ENCODE assay signal across 10 cellular contexts in genomic region chr7:82507976-82508677, GRCh38.
A peak's percentile ranks its signal among the peaks of the same experiment; 100 is the strongest.
DNase-seq lines count a peak whose midpoint lies in the region; ATAC-seq and TF ChIP-seq lines count a peak whose summit lies in the region.
"Had no signal": no experiment of that assay in that cellular context is flagged by ENCODE, and none has a peak within 500 bp of the region (broad histone marks: within the 10 kb centered on the region; RNA-seq: fewer than 3 reads in every experiment).

No MANE protein-coding gene starts in this region.

- intact Hi-C loops in esophagus squamous epithelium (cut with DNase I) = no loop called here
- intact Hi-C loops in psoas muscle (cut with DNase I) = no loop called here

- POLR2A ChIA-PET in HEK293 (lab: Yijun Ruan, JAX) = no interaction called here

- H3K4me3 ChIP-seq in HEK293 (ENCODE audit: low read depth, low read length) (peak overlapping the region; percentile 3; the same call in 1 of the 2 replicates), esophagus squamous epithelium (peak overlapping the region in 3 of 4 donors; percentile 31 to 53 (median 35)), psoas muscle (peak overlapping the region; percentile 9)

- CTCF ChIA-PET in HEK293 (lab: Yijun Ruan, JAX) = interaction anchor here (0.6 to 1.2 kb wide), 4 partner anchors 10 to 462 kb away, joined by 3 read pairs; no protein-coding TSS in a partner anchor

- ATAC-seq in psoas muscle = peak in 1 of 4 donors; percentile 43

- WGBS in esophagus squamous epithelium, 2 donors = 34 to 49% methylated on average over 15 to 18 of the region's 25 CpGs
- 36 to 48% (median 41%) methylated on average over 25 of the region's 25 CpGs for WGBS in psoas muscle, 3 donors

- no peaks in the 10 kb centered on the region for H3K9me3 ChIP-seq in HEK293 (ENCODE audit: control insufficient read depth, insufficient read depth, low read depth, low read length)
- H3K9me3 ChIP-seq in esophagus squamous epithelium = no peaks in the 10 kb centered on the region
- H3K9me3 ChIP-seq in psoas muscle = no peaks in the 10 kb centered on the region

- H3K36me3 ChIP-seq in HEK293 (ENCODE audit: control insufficient read depth in 2 of 2, insufficient read depth in 1 of 2, low read length in 2 of 2) = no peaks in the 10 kb centered on the region
- no peaks in the 10 kb centered on the region for H3K36me3 ChIP-seq in esophagus squamous epithelium
- no peaks in the 10 kb centered on the region for H3K36me3 ChIP-seq in psoas muscle (ENCODE audit: insufficient read depth in 1 of 2, low read depth in 1 of 2)

- peak; percentile 82 for DNase-seq in NCI-H345 (lab: John Stamatoyannopoulos, UW)
- DNase-seq in esophagus squamous epithelium (lab: John Stamatoyannopoulos, UW) = no peak
- DNase-seq in psoas muscle = no peak
- no peak for DNase-seq in NCI-H1048 (lab: John Stamatoyannopoulos, UW)
- DNase-seq in caudate nucleus (lab: John Stamatoyannopoulos, UW) = no peak
- DNase-seq in G401 (ENCODE audit: low spot score) = no peak
- DNase-seq in Ammon's horn (ENCODE audit: low spot score) = no peak
- DNase-seq: stimulated activated CD4-positive, alpha-beta T cell treated with anti-CD3 and anti-CD28 coated beads, Interleukin-1b, Interleukin-23, amount 100 ng/mL, for 48 hours had no signal

- H3K4me1 ChIP-seq in HEK293 (ENCODE audit: control insufficient read depth, insufficient read depth, low read length) = no peaks in the 10 kb centered on the region
- peaks cover 0 to 22% (median 0%) of the 10 kb centered on the region in 3 donors for H3K4me1 ChIP-seq in esophagus squamous epithelium
- no peaks in the 10 kb centered on the region for H3K4me1 ChIP-seq in psoas muscle

- TF ChIP-seq POLR2A in esophagus squamous epithelium (IDR thresholded peaks at IDR 0.05) = no peak

- H3K27me3 ChIP-seq in esophagus squamous epithelium (peaks cover 0 to 19% (median 0%) of the 10 kb centered on the region in 4 donors), psoas muscle (ENCODE audit: insufficient read depth in 3 of 3, low read length in 2 of 3) (no peaks in the 10 kb centered on the region)

- TF ChIP-seq CTCF in HEK293 (tag by site-specific recombination; IDR thresholded peaks at IDR 0.05) (no peak), esophagus squamous epithelium (IDR thresholded peaks at IDR 0.05) (no peak), psoas muscle (IDR thresholded peaks at IDR 0.05) (no peak)

- in situ Hi-C loops in G401 (cut with HindIII; ENCODE audit: low sequenced_read_pairs) = no loop called here

- H3K27ac ChIP-seq in HEK293 (ENCODE audit: extremely low read depth, low read depth, low read length) (no peak overlapping the region), esophagus squamous epithelium (no peak overlapping the region), psoas muscle (no peak overlapping the region), caudate nucleus (ENCODE audit: low read depth, low read length) (no peak overlapping the region)
- H3K27ac ChIP-seq: KMS-11 had no signal

TF ChIP-seq in HEK293, 187 proteins besides CTCF, POLR2A, EP300 and RAD21:
- TF ChIP-seq ZNF394 (tag by site-specific recombination; IDR thresholded peaks at IDR 0.05; ENCODE audit: borderline replicate concordance) (no peak), ZNF629 (tag by site-specific recombination; IDR thresholded peaks at IDR 0.05) (no peak), ZNF623 (tag by site-specific recombination; IDR thresholded peaks at IDR 0.05) (no peak), KLF16 (tag by site-specific recombination; IDR thresholded peaks at IDR 0.05) (no peak), BCL6B (tag by site-specific recombination; IDR thresholded peaks at IDR 0.05) (no peak), ZSCAN4 (tag by site-specific recombination; IDR thresholded peaks at IDR 0.05) (no peak), PRDM6 (tag by site-specific recombination; IDR thresholded peaks at IDR 0.05) (no peak)
